1 cellular context compared by ENCODE assay signal in the genomic region with DNA sequence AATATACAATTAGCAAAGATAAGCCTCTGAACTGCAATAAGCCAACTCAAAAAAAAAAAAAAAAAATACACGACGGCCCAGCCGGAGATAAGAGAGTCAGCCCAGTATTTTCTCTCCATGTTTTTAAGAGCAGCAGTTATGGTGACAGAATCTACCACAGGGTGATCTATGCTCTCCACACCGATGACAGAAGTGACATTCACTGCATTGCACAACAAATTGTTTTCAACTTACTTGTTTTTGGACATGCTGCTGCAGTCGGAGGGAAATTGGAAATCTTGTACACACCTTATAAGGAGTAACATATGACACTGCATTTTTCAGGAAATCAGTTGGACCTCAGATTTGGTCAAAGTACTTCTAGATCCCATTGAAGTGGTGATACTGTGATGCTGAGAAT.
TF ChIP-seq lines count a peak whose summit lies in the region.

No MANE protein-coding gene starts in this region.

TF ChIP-seq in HepG2, 621 proteins besides CTCF, POLR2A, EP300 and RAD21 (continued from another document and continues in another):
- TF ChIP-seq, protein P1, sequence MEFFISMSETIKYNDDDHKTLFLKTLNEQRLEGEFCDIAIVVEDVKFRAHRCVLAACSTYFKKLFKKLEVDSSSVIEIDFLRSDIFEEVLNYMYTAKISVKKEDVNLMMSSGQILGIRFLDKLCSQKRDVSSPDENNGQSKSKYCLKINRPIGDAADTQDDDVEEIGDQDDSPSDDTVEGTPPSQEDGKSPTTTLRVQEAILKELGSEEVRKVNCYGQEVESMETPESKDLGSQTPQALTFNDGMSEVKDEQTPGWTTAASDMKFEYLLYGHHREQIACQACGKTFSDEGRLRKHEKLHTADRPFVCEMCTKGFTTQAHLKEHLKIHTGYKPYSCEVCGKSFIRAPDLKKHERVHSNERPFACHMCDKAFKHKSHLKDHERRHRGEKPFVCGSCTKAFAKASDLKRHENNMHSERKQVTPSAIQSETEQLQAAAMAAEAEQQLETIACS (CRISPR knock-in tag; IDR thresholded peaks at IDR 0.05): no peak
- peak; percentile 43; the same call in 1 of the 2 replicates for TF ChIP-seq ZKSCAN8 (CRISPR knock-in tag; IDR thresholded peaks at IDR 0.05; ENCODE audit: borderline replicate concordance)
- TF ChIP-seq ISL2 (CRISPR knock-in tag; IDR thresholded peaks at IDR 0.05): 0 out of 2 replicates have a peak, but pooled peaks have one; percentile 36
- no peak for TF ChIP-seq ZNF776 (CRISPR knock-in tag; IDR thresholded peaks at IDR 0.05)
- TF ChIP-seq ZFAT (CRISPR knock-in tag; conservative IDR thresholded peaks at IDR 0.05): no peak
- no peak for TF ChIP-seq MYNN (CRISPR knock-in tag; IDR thresholded peaks at IDR 0.05; ENCODE audit: low read depth)
- TF ChIP-seq, protein P2, sequence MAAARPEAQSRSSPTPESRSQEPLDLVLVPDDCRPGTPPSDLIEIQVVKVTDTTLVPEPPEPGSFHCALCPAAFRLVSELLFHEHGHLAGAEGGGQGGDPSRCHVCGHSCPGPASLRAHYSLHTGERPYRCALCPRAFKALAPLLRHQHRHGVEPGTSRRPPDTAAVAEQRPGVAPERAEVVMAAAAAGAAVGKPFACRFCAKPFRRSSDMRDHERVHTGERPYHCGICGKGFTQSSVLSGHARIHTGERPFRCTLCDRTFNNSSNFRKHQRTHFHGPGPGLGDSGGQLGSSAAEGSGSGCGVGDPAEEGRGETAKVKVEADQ (CRISPR knock-in tag; IDR thresholded peaks at IDR 0.05; ENCODE audit: borderline replicate concordance): no peak
- TF ChIP-seq ZFP82 (CRISPR knock-in tag; IDR thresholded peaks at IDR 0.05; ENCODE audit: borderline replicate concordance): no peak
- no peak for TF ChIP-seq SMAD3 (CRISPR knock-in tag; IDR thresholded peaks at IDR 0.05)
- TF ChIP-seq NR2C2 (CRISPR knock-in tag; IDR thresholded peaks at IDR 0.05; ENCODE audit: borderline replicate concordance): 0 out of 2 replicates have a peak, but pooled peaks have one; percentile 11
- no peak; the same call in 1 of the 2 replicates for TF ChIP-seq ZNF124 (CRISPR knock-in tag; IDR thresholded peaks at IDR 0.05)
- TF ChIP-seq ZNF34 (CRISPR knock-in tag; IDR thresholded peaks at IDR 0.05; ENCODE audit: borderline replicate concordance): no peak
- TF ChIP-seq, protein P3, sequence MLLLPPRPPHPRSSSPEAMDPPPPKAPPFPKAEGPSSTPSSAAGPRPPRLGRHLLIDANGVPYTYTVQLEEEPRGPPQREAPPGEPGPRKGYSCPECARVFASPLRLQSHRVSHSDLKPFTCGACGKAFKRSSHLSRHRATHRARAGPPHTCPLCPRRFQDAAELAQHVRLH (CRISPR knock-in tag; IDR thresholded peaks at IDR 0.05; ENCODE audit: borderline replicate concordance, low read depth): no peak
- TF ChIP-seq, protein P4, sequence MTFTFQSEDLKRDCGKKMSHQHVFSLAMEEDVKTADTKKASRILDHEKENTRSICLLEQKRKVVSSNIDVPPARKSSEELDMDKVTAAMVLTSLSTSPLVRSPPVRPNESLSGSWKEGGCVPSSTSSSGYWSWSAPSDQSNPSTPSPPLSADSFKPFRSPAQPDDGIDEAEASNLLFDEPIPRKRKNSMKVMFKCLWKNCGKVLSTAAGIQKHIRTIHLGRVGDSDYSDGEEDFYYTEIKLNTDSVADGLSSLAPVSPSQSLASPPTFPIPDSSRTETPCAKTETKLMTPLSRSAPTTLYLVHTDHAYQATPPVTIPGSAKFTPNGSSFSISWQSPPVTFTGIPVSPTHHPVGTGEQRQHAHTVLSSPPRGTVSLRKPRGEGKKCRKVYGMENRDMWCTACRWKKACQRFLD (CRISPR knock-in tag; IDR thresholded peaks at IDR 0.05; ENCODE audit: borderline replicate concordance): no peak
- no peak for TF ChIP-seq SUZ12 (IDR thresholded peaks at IDR 0.05; ENCODE audit: low read depth, low read length)
- no peak for TF ChIP-seq HOXA9 (CRISPR knock-in tag; IDR thresholded peaks at IDR 0.05; ENCODE audit: borderline replicate concordance)
- peak; percentile 61; the same call in 1 of the 2 replicates for TF ChIP-seq MAFF (IDR thresholded peaks at IDR 0.05; ENCODE audit: low read depth, low read length)
- TF ChIP-seq, protein P5, sequence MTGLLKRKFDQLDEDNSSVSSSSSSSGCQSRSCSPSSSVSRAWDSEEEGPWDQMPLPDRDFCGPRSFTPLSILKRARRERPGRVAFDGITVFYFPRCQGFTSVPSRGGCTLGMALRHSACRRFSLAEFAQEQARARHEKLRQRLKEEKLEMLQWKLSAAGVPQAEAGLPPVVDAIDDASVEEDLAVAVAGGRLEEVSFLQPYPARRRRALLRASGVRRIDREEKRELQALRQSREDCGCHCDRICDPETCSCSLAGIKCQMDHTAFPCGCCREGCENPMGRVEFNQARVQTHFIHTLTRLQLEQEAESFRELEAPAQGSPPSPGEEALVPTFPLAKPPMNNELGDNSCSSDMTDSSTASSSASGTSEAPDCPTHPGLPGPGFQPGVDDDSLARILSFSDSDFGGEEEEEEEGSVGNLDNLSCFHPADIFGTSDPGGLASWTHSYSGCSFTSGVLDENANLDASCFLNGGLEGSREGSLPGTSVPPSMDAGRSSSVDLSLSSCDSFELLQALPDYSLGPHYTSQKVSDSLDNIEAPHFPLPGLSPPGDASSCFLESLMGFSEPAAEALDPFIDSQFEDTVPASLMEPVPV (CRISPR knock-in tag; IDR thresholded peaks at IDR 0.05): no peak
- TF ChIP-seq TBX2 (CRISPR knock-in tag; IDR thresholded peaks at IDR 0.05; ENCODE audit: borderline replicate concordance): peak; percentile 61; the same call in 1 of the 2 replicates
- TF ChIP-seq, protein P6, sequence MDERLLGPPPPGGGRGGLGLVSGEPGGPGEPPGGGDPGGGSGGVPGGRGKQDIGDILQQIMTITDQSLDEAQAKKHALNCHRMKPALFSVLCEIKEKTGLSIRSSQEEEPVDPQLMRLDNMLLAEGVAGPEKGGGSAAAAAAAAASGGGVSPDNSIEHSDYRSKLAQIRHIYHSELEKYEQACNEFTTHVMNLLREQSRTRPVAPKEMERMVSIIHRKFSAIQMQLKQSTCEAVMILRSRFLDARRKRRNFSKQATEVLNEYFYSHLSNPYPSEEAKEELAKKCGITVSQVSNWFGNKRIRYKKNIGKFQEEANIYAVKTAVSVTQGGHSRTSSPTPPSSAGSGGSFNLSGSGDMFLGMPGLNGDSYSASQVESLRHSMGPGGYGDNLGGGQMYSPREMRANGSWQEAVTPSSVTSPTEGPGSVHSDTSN (CRISPR knock-in tag; IDR thresholded peaks at IDR 0.05): peak; percentile 59
- TF ChIP-seq SIX4 (CRISPR knock-in tag; IDR thresholded peaks at IDR 0.05): no peak
- TF ChIP-seq CEBPB (IDR thresholded peaks at IDR 0.05; ENCODE audit: borderline replicate concordance, low read depth, low read length): peak; percentile 99
- TF ChIP-seq SMC3 (IDR thresholded peaks at IDR 0.05; ENCODE audit: low read length): peak; percentile 54; the same call in 1 of the 2 replicates
- TF ChIP-seq ZNF296 (CRISPR knock-in tag; conservative IDR thresholded peaks at IDR 0.05): no peak
- TF ChIP-seq ZNF724P (CRISPR knock-in tag; IDR thresholded peaks at IDR 0.05; ENCODE audit: borderline replicate concordance): no peak
- TF ChIP-seq ZMAT3 (CRISPR knock-in tag; conservative IDR thresholded peaks at IDR 0.05): 0 out of 2 replicates have a peak, but pooled peaks have one; percentile 68
- TF ChIP-seq, protein P7, sequence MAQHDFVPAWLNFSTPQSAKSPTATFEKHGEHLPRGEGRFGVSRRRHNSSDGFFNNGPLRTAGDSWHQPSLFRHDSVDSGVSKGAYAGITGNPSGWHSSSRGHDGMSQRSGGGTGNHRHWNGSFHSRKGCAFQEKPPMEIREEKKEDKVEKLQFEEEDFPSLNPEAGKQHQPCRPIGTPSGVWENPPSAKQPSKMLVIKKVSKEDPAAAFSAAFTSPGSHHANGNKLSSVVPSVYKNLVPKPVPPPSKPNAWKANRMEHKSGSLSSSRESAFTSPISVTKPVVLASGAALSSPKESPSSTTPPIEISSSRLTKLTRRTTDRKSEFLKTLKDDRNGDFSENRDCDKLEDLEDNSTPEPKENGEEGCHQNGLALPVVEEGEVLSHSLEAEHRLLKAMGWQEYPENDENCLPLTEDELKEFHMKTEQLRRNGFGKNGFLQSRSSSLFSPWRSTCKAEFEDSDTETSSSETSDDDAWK (CRISPR knock-in tag; IDR thresholded peaks at IDR 0.05): no peak
- TF ChIP-seq, protein P8, sequence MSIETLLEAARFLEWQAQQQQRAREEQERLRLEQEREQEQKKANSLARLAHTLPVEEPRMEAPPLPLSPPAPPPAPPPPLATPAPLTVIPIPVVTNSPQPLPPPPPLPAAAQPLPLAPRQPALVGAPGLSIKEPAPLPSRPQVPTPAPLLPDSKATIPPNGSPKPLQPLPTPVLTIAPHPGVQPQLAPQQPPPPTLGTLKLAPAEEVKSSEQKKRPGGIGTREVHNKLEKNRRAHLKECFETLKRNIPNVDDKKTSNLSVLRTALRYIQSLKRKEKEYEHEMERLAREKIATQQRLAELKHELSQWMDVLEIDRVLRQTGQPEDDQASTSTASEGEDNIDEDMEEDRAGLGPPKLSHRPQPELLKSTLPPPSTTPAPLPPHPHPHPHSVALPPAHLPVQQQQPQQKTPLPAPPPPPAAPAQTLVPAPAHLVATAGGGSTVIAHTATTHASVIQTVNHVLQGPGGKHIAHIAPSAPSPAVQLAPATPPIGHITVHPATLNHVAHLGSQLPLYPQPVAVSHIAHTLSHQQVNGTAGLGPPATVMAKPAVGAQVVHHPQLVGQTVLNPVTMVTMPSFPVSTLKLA (IDR thresholded peaks at IDR 0.05): peak; percentile 43; the same call in 1 of the 2 replicates
- peak; percentile 47; the same call in 1 of the 2 replicates for TF ChIP-seq CCDC6 (CRISPR knock-in tag; IDR thresholded peaks at IDR 0.05)
- no peak for TF ChIP-seq ZNF17 (CRISPR knock-in tag; IDR thresholded peaks at IDR 0.05)
- TF ChIP-seq ZNF235 (CRISPR knock-in tag; IDR thresholded peaks at IDR 0.05; ENCODE audit: borderline replicate concordance): no peak
- TF ChIP-seq ZNF746 (CRISPR knock-in tag; IDR thresholded peaks at IDR 0.05): no peak
- TF ChIP-seq MBNL3 (CRISPR knock-in tag; conservative IDR thresholded peaks at IDR 0.05): no peak
- no peak for TF ChIP-seq ZNF44 (CRISPR knock-in tag; IDR thresholded peaks at IDR 0.05)
- no peak for TF ChIP-seq ZNF577 (CRISPR knock-in tag; IDR thresholded peaks at IDR 0.05; ENCODE audit: borderline replicate concordance, low read depth)
- TF ChIP-seq RAD51 (IDR thresholded peaks at IDR 0.05; ENCODE audit: borderline replicate concordance): no peak
- no peak for TF ChIP-seq FOXM1 (CRISPR knock-in tag; IDR thresholded peaks at IDR 0.05)
- TF ChIP-seq ZNF616 (CRISPR knock-in tag; IDR thresholded peaks at IDR 0.05; ENCODE audit: low read depth): no peak
- TF ChIP-seq, protein P9, sequence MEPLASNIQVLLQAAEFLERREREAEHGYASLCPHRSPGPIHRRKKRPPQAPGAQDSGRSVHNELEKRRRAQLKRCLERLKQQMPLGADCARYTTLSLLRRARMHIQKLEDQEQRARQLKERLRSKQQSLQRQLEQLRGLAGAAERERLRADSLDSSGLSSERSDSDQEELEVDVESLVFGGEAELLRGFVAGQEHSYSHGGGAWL (CRISPR knock-in tag; IDR thresholded peaks at IDR 0.05): no peak
- TF ChIP-seq SNRNP70 (IDR thresholded peaks at IDR 0.05; ENCODE audit: low read depth, low read length): no peak
- TF ChIP-seq, protein P10, sequence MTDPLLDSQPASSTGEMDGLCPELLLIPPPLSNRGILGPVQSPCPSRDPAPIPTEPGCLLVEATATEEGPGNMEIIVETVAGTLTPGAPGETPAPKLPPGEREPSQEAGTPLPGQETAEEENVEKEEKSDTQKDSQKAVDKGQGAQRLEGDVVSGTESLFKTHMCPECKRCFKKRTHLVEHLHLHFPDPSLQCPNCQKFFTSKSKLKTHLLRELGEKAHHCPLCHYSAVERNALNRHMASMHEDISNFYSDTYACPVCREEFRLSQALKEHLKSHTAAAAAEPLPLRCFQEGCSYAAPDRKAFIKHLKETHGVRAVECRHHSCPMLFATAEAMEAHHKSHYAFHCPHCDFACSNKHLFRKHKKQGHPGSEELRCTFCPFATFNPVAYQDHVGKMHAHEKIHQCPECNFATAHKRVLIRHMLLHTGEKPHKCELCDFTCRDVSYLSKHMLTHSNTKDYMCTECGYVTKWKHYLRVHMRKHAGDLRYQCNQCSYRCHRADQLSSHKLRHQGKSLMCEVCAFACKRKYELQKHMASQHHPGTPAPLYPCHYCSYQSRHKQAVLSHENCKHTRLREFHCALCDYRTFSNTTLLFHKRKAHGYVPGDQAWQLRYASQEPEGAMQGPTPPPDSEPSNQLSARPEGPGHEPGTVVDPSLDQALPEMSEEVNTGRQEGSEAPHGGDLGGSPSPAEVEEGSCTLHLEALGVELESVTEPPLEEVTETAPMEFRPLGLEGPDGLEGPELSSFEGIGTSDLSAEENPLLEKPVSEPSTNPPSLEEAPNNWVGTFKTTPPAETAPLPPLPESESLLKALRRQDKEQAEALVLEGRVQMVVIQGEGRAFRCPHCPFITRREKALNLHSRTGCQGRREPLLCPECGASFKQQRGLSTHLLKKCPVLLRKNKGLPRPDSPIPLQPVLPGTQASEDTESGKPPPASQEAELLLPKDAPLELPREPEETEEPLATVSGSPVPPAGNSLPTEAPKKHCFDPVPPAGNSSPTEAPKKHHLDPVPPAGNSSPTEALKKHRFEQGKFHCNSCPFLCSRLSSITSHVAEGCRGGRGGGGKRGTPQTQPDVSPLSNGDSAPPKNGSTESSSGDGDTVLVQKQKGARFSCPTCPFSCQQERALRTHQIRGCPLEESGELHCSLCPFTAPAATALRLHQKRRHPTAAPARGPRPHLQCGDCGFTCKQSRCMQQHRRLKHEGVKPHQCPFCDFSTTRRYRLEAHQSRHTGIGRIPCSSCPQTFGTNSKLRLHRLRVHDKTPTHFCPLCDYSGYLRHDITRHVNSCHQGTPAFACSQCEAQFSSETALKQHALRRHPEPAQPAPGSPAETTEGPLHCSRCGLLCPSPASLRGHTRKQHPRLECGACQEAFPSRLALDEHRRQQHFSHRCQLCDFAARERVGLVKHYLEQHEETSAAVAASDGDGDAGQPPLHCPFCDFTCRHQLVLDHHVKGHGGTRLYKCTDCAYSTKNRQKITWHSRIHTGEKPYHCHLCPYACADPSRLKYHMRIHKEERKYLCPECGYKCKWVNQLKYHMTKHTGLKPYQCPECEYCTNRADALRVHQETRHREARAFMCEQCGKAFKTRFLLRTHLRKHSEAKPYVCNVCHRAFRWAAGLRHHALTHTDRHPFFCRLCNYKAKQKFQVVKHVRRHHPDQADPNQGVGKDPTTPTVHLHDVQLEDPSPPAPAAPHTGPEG (CRISPR knock-in tag; IDR thresholded peaks at IDR 0.05): no peak
- TF ChIP-seq MYC (CRISPR knock-in tag; IDR thresholded peaks at IDR 0.05; ENCODE audit: borderline replicate concordance): no peak
- no peak for TF ChIP-seq ZNF781 (CRISPR knock-in tag; IDR thresholded peaks at IDR 0.05; ENCODE audit: borderline replicate concordance, not compliant biosample characterization)
- no peak for TF ChIP-seq KMT2A (CRISPR knock-in tag; IDR thresholded peaks at IDR 0.05)
- TF ChIP-seq SP4 (CRISPR knock-in tag; IDR thresholded peaks at IDR 0.05): no peak
- TF ChIP-seq ZNF790 (CRISPR knock-in tag; IDR thresholded peaks at IDR 0.05; ENCODE audit: borderline replicate concordance): no peak
- TF ChIP-seq HCFC1 (IDR thresholded peaks at IDR 0.05; ENCODE audit: low read depth, low read length): no peak
- TF ChIP-seq MTA1 (CRISPR knock-in tag; IDR thresholded peaks at IDR 0.05; ENCODE audit: borderline replicate concordance): no peak
- peak; percentile 70; the same call in 1 of the 2 replicates for TF ChIP-seq ZBTB20 (CRISPR knock-in tag; IDR thresholded peaks at IDR 0.05; ENCODE audit: borderline replicate concordance, low read depth)
- TF ChIP-seq ZNF24 (IDR thresholded peaks at IDR 0.05): no peak
- TF ChIP-seq ZNF557 (CRISPR knock-in tag; IDR thresholded peaks at IDR 0.05): no peak
- peak; percentile 95 for TF ChIP-seq ZNF317 (CRISPR knock-in tag; IDR thresholded peaks at IDR 0.05)
- TF ChIP-seq SOX5 (CRISPR knock-in tag; IDR thresholded peaks at IDR 0.05; ENCODE audit: borderline replicate concordance): peak; percentile 87
- peak; percentile 46; the same call in 1 of the 2 replicates for TF ChIP-seq EHMT2 (IDR thresholded peaks at IDR 0.05; ENCODE audit: borderline replicate concordance, low read depth, low read length)
